ENCODE assay signal across 3 cellular contexts in genomic region chr5:175650430-175651215, GRCh38. TPM values are rescaled to one million over a fixed set of nuclear protein-coding genes. Genes with fewer than 3 reads are reported as not detected.
"Had no signal": no experiment of that assay in that cellular context is flagged by ENCODE, and none has a peak within 500 bp of the region (broad histone marks: within the 10 kb centered on the region; RNA-seq: fewer than 3 reads in every experiment).

No MANE protein-coding gene starts in this region.

RNA-seq across cellular contexts. Expression of gene HRH2, which starts 7.2 kb away (rescaled TPM):
- total RNA-seq: dermis microvascular lymphatic vessel endothelial cell, foreskin keratinocyte had no signal
- polyA plus RNA-seq: foreskin keratinocyte, keratinocyte had no signal
